ENCODE assay signal across 8 cellular contexts in genomic region chr3:185825639-185826481, GRCh38. TPM values are rescaled to one million over a fixed set of nuclear protein-coding genes. Genes with fewer than 3 reads are reported as not detected.
A peak's percentile ranks its signal among the peaks of the same experiment; 100 is the strongest.
DNase-seq lines count a peak whose midpoint lies in the region; ATAC-seq and TF ChIP-seq lines count a peak whose summit lies in the region.

No MANE protein-coding gene starts in this region.

- H3K4me1 ChIP-seq in mononuclear cell (ENCODE audit: insufficient read depth, low read length), result peaks cover 14% of the 10 kb centered on the region
- H3K4me1 ChIP-seq in thymus (ENCODE audit: control insufficient read depth, insufficient read depth, low read length), result peaks cover 7% of the 10 kb centered on the region

- WGBS in thymus, result 8% methylated on average over 90 of the region's 90 CpGs

- H3K27ac Mint-ChIP-seq in effector memory CD8-positive, alpha-beta T cell, result no peak overlapping the region

- ATAC-seq in GM19351 (IDR thresholded peaks at IDR 0.05; ENCODE audit: unreplicated experiment) (peak; percentile 36), HG02884 (IDR thresholded peaks at IDR 0.05; ENCODE audit: unreplicated experiment) (no peak)
- ATAC-seq in effector memory CD8-positive, alpha-beta T cell (replicated peaks), result peak; percentile 55

- no peaks in the 10 kb centered on the region for H3K36me3 ChIP-seq in thymus (ENCODE audit: control insufficient read depth, insufficient read depth)

- DNase-seq in AG10803 (ENCODE audit: low read depth) (peak; percentile 34), HuH-7.5 (ENCODE audit: low spot score) (peak; percentile 66), UCSD-AML1 (lab: John Stamatoyannopoulos, UW; ENCODE audit: unreplicated experiment) (peak; percentile 71)
- no peak for DNase-seq in effector memory CD8-positive, alpha-beta T cell

- H3K4me3 ChIP-seq in AG10803 (ENCODE audit: low read length) (peak overlapping the region; percentile 90), mononuclear cell (ENCODE audit: low read length) (peak overlapping the region; percentile 44), thymus (ENCODE audit: low read length) (peak overlapping the region; percentile 79)

- no peaks in the 10 kb centered on the region for H3K9me3 Mint-ChIP-seq in effector memory CD8-positive, alpha-beta T cell

- H3K4me3 Mint-ChIP-seq in effector memory CD8-positive, alpha-beta T cell, result peak overlapping the region; percentile 82 to 85

- H3K4me1 Mint-ChIP-seq in effector memory CD8-positive, alpha-beta T cell (ENCODE audit: low read depth in 2 of 2), result peaks cover 9 to 14% of the 10 kb centered on the region in 2 donors

- TF ChIP-seq CTCF in AG10803 (conservative IDR thresholded peaks at IDR 0.05; ENCODE audit: low read length), result no peak

- peaks cover 39% of the 10 kb centered on the region for H3K27me3 ChIP-seq in mononuclear cell (ENCODE audit: insufficient read depth, low read length)
- H3K27me3 ChIP-seq in thymus (ENCODE audit: control insufficient read depth, insufficient read depth), result peaks cover 33% of the 10 kb centered on the region

- H3K27ac ChIP-seq in thymus (ENCODE audit: low read depth), result peak overlapping the region; percentile 18

- H3K27me3 Mint-ChIP-seq in effector memory CD8-positive, alpha-beta T cell, result peaks cover 75 to 88% of the 10 kb centered on the region in 2 donors

- H3K9me3 ChIP-seq in mononuclear cell (ENCODE audit: low read depth, low read length) (no peaks in the 10 kb centered on the region), thymus (ENCODE audit: control insufficient read depth) (no peaks in the 10 kb centered on the region)

- no peaks in the 10 kb centered on the region for H3K36me3 Mint-ChIP-seq in effector memory CD8-positive, alpha-beta T cell (ENCODE audit: insufficient read depth)

RNA-seq across cellular contexts. Expression of gene IGF2BP2, which starts 1.0 kb away (rescaled TPM):
- total RNA-seq in mononuclear cell, result 8.4 TPM
- 2.0 TPM for polyA plus RNA-seq in thymus

Comparison
In these comparisons a context has a peak if more than half of its experiments do, and no peak if none do; other contexts are left out.
1. DNase-seq: peak in AG10803 (single experiment), HuH-7.5 (single experiment) and UCSD-AML1 (single experiment); none in effector memory CD8-positive, alpha-beta T cell (0 of 3).
2. Peak in every context shown above with its lines, with median percentiles within 50 percentile points of each other: H3K4me3 ChIP-seq.